In the genomic region with DNA sequence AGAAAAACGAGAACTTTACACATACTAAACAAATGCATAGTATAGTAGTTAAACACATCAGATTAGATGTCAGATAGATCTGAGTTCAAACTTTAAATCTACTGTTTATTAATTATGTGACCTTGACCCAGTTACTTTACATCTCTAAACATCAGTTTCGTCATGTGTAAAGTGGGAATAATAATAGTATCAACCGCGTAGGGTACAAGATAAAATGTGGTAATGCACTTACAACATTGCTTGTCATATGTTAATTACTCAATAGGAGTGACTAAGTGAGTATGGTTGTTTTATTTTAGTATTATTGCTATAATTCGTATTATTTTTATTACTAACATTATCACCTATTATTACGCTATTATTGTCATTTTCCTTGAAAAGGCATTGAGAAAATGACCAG, we compare ENCODE assay signal across 31 cellular contexts.
"Had no signal": no experiment of that assay in that cellular context is flagged by ENCODE, and none has a peak within 500 bp of the region (broad histone marks: within the 10 kb centered on the region; RNA-seq: fewer than 3 reads in every experiment).

No MANE protein-coding gene starts in this region.

- DNase-seq: activated B cell treated with CpG ODN at 0.5 μM for 24 hours; activated CD4-positive, alpha-beta T cell treated with anti-CD3 and anti-CD28 coated beads for 48 hours; activated CD4-positive, alpha-beta T cell treated with anti-CD3 and anti-CD28 coated beads, Interleukin-2, amount 50 U/mL, for 1 hour; activated CD4-positive, alpha-beta T cell treated with anti-CD3 and anti-CD28 coated beads, Interleukin-2, amount 50 U/mL, for 48 hours; activated CD8-positive, alpha-beta memory T cell treated with anti-CD3 and anti-CD28 coated beads for 24 hours; activated CD8-positive, alpha-beta T cell treated with anti-CD3 and anti-CD28 coated beads for 36 hours; activated effector memory CD4-positive, alpha-beta T cell treated with Interleukin-2 at 50 U/mL for 16 hours; activated gamma-delta T cell treated with Interleukin-2 at 50 U/mL for 16 hours; activated naive CD4-positive, alpha-beta T cell treated with anti-CD3 and anti-CD28 coated beads, Interleukin-2, amount 50 U/mL, for 16 hours; activated naive CD4-positive, alpha-beta T cell treated with Interleukin-2 at 50 U/mL for 16 hours; activated T-cell treated with anti-CD3 and anti-CD28 coated beads, Interleukin-2, amount 50 U/mL, for 4 hours; amygdala; aorta; body of pancreas; central memory CD4-positive, alpha-beta T cell; cerebellar nuclear complex; colonic mucosa; effector CD8-positive, alpha-beta T cell; esophagus squamous epithelium; foreskin fibroblast; gastrocnemius medialis; heart right ventricle; T-helper 1 cell; T-helper 17 cell; T1000; WERI-Rb-1 had no signal

- H3K36me3 ChIP-seq: cardiac muscle cell, colonic mucosa, esophagus squamous epithelium, gastrocnemius medialis, heart right ventricle, WERI-Rb-1 had no signal

- H3K27ac ChIP-seq: body of pancreas, cardiac muscle cell, colonic mucosa, epithelial cell of prostate, esophagus squamous epithelium, gastrocnemius medialis, heart right ventricle, WERI-Rb-1 had no signal

- FAIRE-seq: endothelial cell of umbilical vein had no signal

- H3K9me3 ChIP-seq: body of pancreas, colonic mucosa, esophagus squamous epithelium, gastrocnemius medialis, heart right ventricle had no signal

- H3K4me1 ChIP-seq: body of pancreas, colonic mucosa, esophagus squamous epithelium, gastrocnemius medialis, heart right ventricle had no signal

- H3K4me3 ChIP-seq: body of pancreas, cardiac muscle cell, colonic mucosa, esophagus squamous epithelium, gastrocnemius medialis, heart right ventricle had no signal

- ATAC-seq: activated CD4-positive, CD25-positive, alpha-beta regulatory T cell treated with anti-CD3 and anti-CD28 coated beads, Interleukin-2, amount 50 U/mL, for 24 hours; activated CD8-positive, alpha-beta T cell treated with anti-CD3 and anti-CD28 coated beads for 36 hours; activated T-cell treated with anti-CD3 and anti-CD28 coated beads, Interleukin-2, amount 50 U/mL, for 4 hours; activated T-helper 17 cell treated with anti-CD3 and anti-CD28 coated beads, Interleukin-2, amount 50 U/mL, for 72 hours; body of pancreas; gastrocnemius medialis; heart right ventricle; T-helper 17 cell had no signal
